8 cellular contexts compared by ENCODE assay signal in the genomic region with DNA sequence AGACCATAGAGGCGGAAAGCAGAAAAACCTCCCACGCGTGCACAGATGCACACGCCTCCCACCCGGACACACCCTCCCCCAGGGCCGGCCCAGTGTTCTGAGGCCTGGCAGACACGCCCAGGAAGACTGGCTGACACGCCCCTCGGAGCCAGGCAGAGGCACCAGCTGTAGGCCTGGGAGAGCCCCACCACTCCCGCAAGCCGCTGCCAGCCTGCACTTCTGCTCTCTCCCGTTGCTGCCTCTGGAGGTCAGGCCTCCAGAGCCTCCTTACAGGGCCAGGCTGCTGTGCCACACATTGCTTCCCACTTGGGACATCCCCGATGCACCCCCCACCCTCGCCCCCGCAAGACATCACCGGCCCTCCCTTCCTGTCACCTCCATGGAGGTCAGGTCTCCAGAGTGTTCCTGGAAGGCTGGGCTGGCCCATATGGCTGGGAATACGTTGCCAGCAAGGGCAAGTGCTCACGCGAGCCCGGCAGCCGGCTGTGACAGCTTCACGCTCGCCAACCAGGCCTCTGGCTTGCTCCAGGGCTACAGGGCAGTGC.
A peak's percentile ranks its signal among the peaks of the same experiment; 100 is the strongest.
DNase-seq lines count a peak whose midpoint lies in the region; ATAC-seq lines count a peak whose summit lies in the region.

No MANE protein-coding gene starts in this region.

- peak; percentile 91 for DNase-seq in GM03348 (ENCODE audit: low spot score)
- peak; percentile 73 for DNase-seq in NCI-H82 treated with DMSO at 0.1 percent for 48 hours (lab: John Stamatoyannopoulos, UW; ENCODE audit: unreplicated experiment)
- peak; percentile 46 for DNase-seq in activated T-cell treated with anti-CD3 and anti-CD28 coated beads for 1 hour (ENCODE audit: low read depth)
- DNase-seq in glomerular visceral epithelial cell (ENCODE audit: extremely low spot score): peak; percentile 21
- peak; percentile 23 to 41 (median 32) for DNase-seq in stimulated activated CD4-positive, alpha-beta T cell treated with anti-CD3 and anti-CD28 coated beads, Interleukin-12 subunit alpha, Interleukin-12 subunit beta, amount 100 ng/mL, for 48 hours (ENCODE audit: low read depth in 2 of 3, low spot score in 1 of 3)
- no peak for DNase-seq in nucleus accumbens (lab: John Stamatoyannopoulos, UW)
- DNase-seq in amniotic stem cell (lab: John Stamatoyannopoulos, UW): no peak

- no peak for ATAC-seq in GM18519 (IDR thresholded peaks at IDR 0.05; ENCODE audit: low FRiP score, unreplicated experiment)

Comparison
In these comparisons a context has a peak if more than half of its experiments do, and no peak if none do; other contexts are left out.
1. DNase-seq: peak in GM03348 (single experiment), NCI-H82 treated with DMSO at 0.1 percent for 48 hours (single experiment), activated T-cell treated with anti-CD3 and anti-CD28 coated beads for 1 hour (single experiment), glomerular visceral epithelial cell (single experiment) and stimulated activated CD4-positive, alpha-beta T cell treated with anti-CD3 and anti-CD28 coated beads, Interleukin-12 subunit alpha, Interleukin-12 subunit beta, amount 100 ng/mL, for 48 hours (3 of 3); none in nucleus accumbens (0 of 56) and amniotic stem cell (single experiment).